8 cellular contexts compared by ENCODE assay signal in genomic region chr14:64338616-64339316, GRCh38. TPM values are rescaled to one million over a fixed set of nuclear protein-coding genes. Genes with fewer than 3 reads are reported as not detected.
DNase-seq lines count a peak whose midpoint lies in the region; ATAC-seq, FAIRE-seq and TF ChIP-seq lines count a peak whose summit lies in the region.

No MANE protein-coding gene starts in this region.

- CTCF ChIA-PET in H1 (lab: Charles Lee; ENCODE audit: partially characterized antibody), result interaction anchor here (0.6 to 9.4 kb wide), 9 partner anchors 34 to 356 kb away, joined by 3 to 56 read pairs (median 3); no protein-coding TSS in a partner anchor

- POLR2A ChIA-PET in H1 (lab: Charles Lee; ENCODE audit: partially characterized antibody), result interaction anchor here (0.8 to 5.7 kb wide), 14 partner anchors 9 to 365 kb away, joined by 3 to 30 read pairs (median 5); partner anchors contain the start of genes HSPA2, MTHFD1, PLEKHG3 and ZBTB1

- H3K79me1 ChIP-seq in H1 (ENCODE audit: low read depth, low read length) (no peaks in the 10 kb centered on the region), mesenchymal stem cell (replicated peaks; ENCODE audit: low read length, poor library complexity, severe bottlenecking) (peaks cover 6% of the 10 kb centered on the region)

- peak overlapping the region; percentile 74 to 93 (median 81) for H3K4me3 ChIP-seq in H1 (ENCODE audit: extremely low read depth in 1 of 4, insufficient read depth in 2 of 4, low read depth in 3 of 4, low read length in 4 of 4)
- H3K4me3 ChIP-seq in mesenchymal stem cell (ENCODE audit: insufficient read depth in 1 of 2, low read depth in 1 of 2, low read length in 2 of 2), result peak overlapping the region; percentile 75 to 91

- TF ChIP-seq EP300 in H1 (IDR thresholded peaks at IDR 0.05; ENCODE audit: borderline replicate concordance in 1 of 2, low read depth in 2 of 2, low read length in 2 of 2), result no peak

- H3K4me1 ChIP-seq in H1 (replicated peaks in 1 of 4; ENCODE audit: control insufficient read depth in 3 of 4, insufficient read depth in 4 of 4, low read length in 3 of 4) (peaks cover 6 to 14% (median 9%) of the 10 kb centered on the region in 4 experiments; a peak in 6 of 7 replicates), mesenchymal stem cell (ENCODE audit: control insufficient read depth, insufficient read depth, low read depth, low read length) (no peaks in the 10 kb centered on the region)

- 2% methylated on average over 22 of the region's 49 CpGs; no CpG with 5 or more reads in 1 of the 2 experiments for WGBS in H1 (ENCODE audit: extremely low coverage in 1 of 2, insufficient coverage in 1 of 2, insufficient read length in 1 of 2, insufficient replicate concordance in 2 of 2, low coverage in 1 of 2, low lambda C conversion rate in 2 of 2, missing lambda C conversion rate in 1 of 2), 2 experiments
- WGBS in mesenchymal stem cell, result 1% methylated on average over 38 of the region's 49 CpGs

- no peak for TF ChIP-seq RAD21 in H1 (IDR thresholded peaks at IDR 0.05 in 1 of 2, conservative IDR thresholded peaks at IDR 0.05 in 1 of 2; ENCODE audit: low read depth in 2 of 2, low read length in 2 of 2)

- H3K9ac ChIP-seq in H1 (replicated peaks in 1 of 4; ENCODE audit: extremely low read depth in 1 of 4, low read depth in 3 of 4, low read length in 3 of 4) (peak overlapping the region; percentile 76 to 88 (median 85)), mesenchymal stem cell (ENCODE audit: low read length) (peak overlapping the region; percentile 81)

- H2BK12ac ChIP-seq in H1 (ENCODE audit: low read depth, low read length) (peak overlapping the region; percentile 52; the same call in 1 of the 2 replicates), mesenchymal stem cell (ENCODE audit: low read length in 2 of 2) (no peak overlapping the region)

- H3K4ac ChIP-seq in H1 (replicated peaks; ENCODE audit: insufficient read length, low read depth, low read length), result peak overlapping the region; percentile 98
- peak overlapping the region in 1 of 2 experiments; percentile 26 for H3K4ac ChIP-seq in mesenchymal stem cell (ENCODE audit: low read depth in 1 of 2, low read length in 2 of 2)

- peaks cover 14% of the 10 kb centered on the region for H3K23me2 ChIP-seq in H1 (ENCODE audit: low read depth, low read length)

- peak; percentile 44 to 85 for TF ChIP-seq POLR2A in H1 (IDR thresholded peaks at IDR 0.05; ENCODE audit: control extremely low read depth in 1 of 2, low read depth in 2 of 2, low read length in 2 of 2)

- DNase-seq in COR-L47 (lab: John Stamatoyannopoulos, UW) (peak; percentile 99), HT1080 (ENCODE audit: low read depth) (peak; percentile 99), NOMO-1 (lab: John Stamatoyannopoulos, UW; ENCODE audit: unreplicated experiment in 2 of 2) (peak; percentile 96 to 99), H1 (ENCODE audit: low read depth in 1 of 2, low spot score in 2 of 2) (peak; percentile 92 to 96), mesenchymal stem cell (peak; percentile 98)
- peak; percentile 64 to 82 (median 67) for DNase-seq in activated CD8-positive, alpha-beta memory T cell treated with anti-CD3 and anti-CD28 coated beads for 48 hours (ENCODE audit: low read depth in 2 of 3, low spot score in 2 of 3)
- DNase-seq in stimulated activated CD8-positive, alpha-beta memory T cell treated with anti-CD3 and anti-CD28 coated beads, Interleukin-12 subunit alpha, Interleukin-12 subunit beta, amount 100 ng/mL, for 24 hours (ENCODE audit: extremely low read depth), result peak; percentile 84

- H2BK5ac ChIP-seq in H1 (ENCODE audit: low read depth, low read length) (peak overlapping the region; percentile 95), mesenchymal stem cell (ENCODE audit: low read depth, low read length, poor library complexity, severe bottlenecking) (no peak overlapping the region)

- no peak overlapping the region for H3K14ac ChIP-seq in H1 (ENCODE audit: insufficient read length)
- no peak overlapping the region for H3K14ac ChIP-seq in mesenchymal stem cell (ENCODE audit: low read length in 2 of 2)

- H2AFZ ChIP-seq in H1 (ENCODE audit: low read length) (peak overlapping the region; percentile 88), mesenchymal stem cell (ENCODE audit: low read depth, low read length) (peak overlapping the region; percentile 32)

- H3K9me3 ChIP-seq in H1 (ENCODE audit: insufficient read depth in 2 of 2, low read depth in 1 of 2, low read length in 1 of 2), result no peaks in the 10 kb centered on the region
- peaks cover 11% of the 10 kb centered on the region for H3K9me3 ChIP-seq in mesenchymal stem cell (ENCODE audit: control insufficient read depth, low read length)

- H4K5ac ChIP-seq in H1 (ENCODE audit: insufficient read length, low read depth, low read length), result peak overlapping the region; percentile 84

- H3K36me3 ChIP-seq in H1 (ENCODE audit: control insufficient read depth in 2 of 4, insufficient read depth in 4 of 4, low read length in 3 of 4) (no peaks in the 10 kb centered on the region), mesenchymal stem cell (ENCODE audit: control insufficient read depth in 1 of 2, insufficient read depth in 2 of 2, low read depth in 1 of 2, low read length in 2 of 2) (no peaks in the 10 kb centered on the region)

- FAIRE-seq in H1 (lab: Jason Lieb, UNC), result no peak

- H4K20me1 ChIP-seq in H1 (replicated peaks in 1 of 2; ENCODE audit: control insufficient read depth in 1 of 2, insufficient read depth in 2 of 2, low read length in 2 of 2), result no peaks in the 10 kb centered on the region

- H3K4me2 ChIP-seq in H1 (ENCODE audit: insufficient read depth in 1 of 2, low read depth in 2 of 2, low read length in 2 of 2) (peak overlapping the region; percentile 81 to 93), mesenchymal stem cell (ENCODE audit: low read length, poor library complexity, severe bottlenecking) (peak overlapping the region; percentile 47)

- H3K18ac ChIP-seq in H1 (ENCODE audit: extremely low read depth, low read length) (peak overlapping the region; percentile 98), mesenchymal stem cell (ENCODE audit: low read depth in 1 of 2, low read length in 2 of 2) (peak overlapping the region in 1 of 2 experiments; percentile 63)

- H3K56ac ChIP-seq in H1 (replicated peaks; ENCODE audit: insufficient read length, low read depth, low read length), result peak overlapping the region; percentile 91

- H3K23ac ChIP-seq in H1 (ENCODE audit: insufficient read length) (no peak overlapping the region), mesenchymal stem cell (ENCODE audit: low read length in 2 of 2) (no peak overlapping the region)

- no peak for TF ChIP-seq CTCF in H1 (IDR thresholded peaks at IDR 0.05; ENCODE audit: control extremely low read depth in 1 of 3, insufficient read depth in 1 of 3, low read depth in 1 of 3, low read length in 3 of 3)

- H2BK15ac ChIP-seq in H1 (ENCODE audit: low read length), result no peak overlapping the region; the same call in 1 of the 2 replicates
- peak overlapping the region; percentile 74 for H2BK15ac ChIP-seq in mesenchymal stem cell (ENCODE audit: low read depth, poor library complexity, severe bottlenecking)

- peak overlapping the region; percentile 62 for H2BK120ac ChIP-seq in H1 (replicated peaks; ENCODE audit: low read depth, low read length)
- H2BK120ac ChIP-seq in mesenchymal stem cell (ENCODE audit: low read depth, low read length), result peak overlapping the region; percentile 27

- H4K8ac ChIP-seq in H1 (ENCODE audit: extremely low read depth, insufficient read depth, low read length), result peak overlapping the region; percentile 95; the same call in 1 of the 2 replicates
- peak overlapping the region; percentile 88 for H4K8ac ChIP-seq in mesenchymal stem cell (ENCODE audit: low read length)

- H3K27me3 ChIP-seq in H1 (replicated peaks in 1 of 4; ENCODE audit: control insufficient read depth in 3 of 4, extremely low read depth in 1 of 4, insufficient read depth in 3 of 4, low read length in 3 of 4) (no peaks in the 10 kb centered on the region), mesenchymal stem cell (ENCODE audit: control insufficient read depth in 1 of 2, insufficient read depth in 1 of 2, low read length in 2 of 2) (no peaks in the 10 kb centered on the region)

- 0 out of 2 replicates have a peak overlapping the region, but pooled peaks have one; percentile 72 for H2BK20ac ChIP-seq in H1 (ENCODE audit: low read length)

- H3K27ac ChIP-seq in H1 (ENCODE audit: low read depth, low read length) (peak overlapping the region; percentile 88), mesenchymal stem cell (ENCODE audit: low read length, poor library complexity, severe bottlenecking) (peak overlapping the region; percentile 73)

- peak overlapping the region; percentile 99 for H4K91ac ChIP-seq in H1 (replicated peaks; ENCODE audit: insufficient read length, low read length)
- H4K91ac ChIP-seq in mesenchymal stem cell (ENCODE audit: low read length), result no peak overlapping the region

- ATAC-seq in GM21367 (IDR thresholded peaks at IDR 0.05; ENCODE audit: unreplicated experiment), result peak; percentile 88

- H3K79me2 ChIP-seq in H1 (ENCODE audit: control insufficient read depth in 1 of 2, insufficient read depth in 2 of 2, low read length in 2 of 2), result peaks cover 0 to 8% of the 10 kb centered on the region in 2 experiments; a peak in 2 of 4 replicates

- H2AK5ac ChIP-seq in H1 (ENCODE audit: low read depth, low read length), result no peak overlapping the region
- H2AK5ac ChIP-seq in mesenchymal stem cell (ENCODE audit: low read length, severe bottlenecking), result no peak overlapping the region

RNA-seq across cellular contexts. Expression of gene ESR2, which starts 44.6 kb away (rescaled TPM):
- 0.10 TPM in 1 of 2 replicates, not detected in the other for total RNA-seq in HT1080 (2014; rRNA removed; shearing (Covaris generic))
- polyA plus RNA-seq in HT1080 (2015; cell fraction: cytosol; rRNA removed), result 0.03 TPM in 2 replicates
- 0.08 TPM in 1 of 2 replicates, not detected in the other for polyA plus RNA-seq in HT1080 (2015; cell fraction: nucleus; rRNA removed)
- 0.19 and 0.52 TPM in 2 replicates for total RNA-seq in H1 (2021; fragmentation: NEBNext Ultra II Directional; extraction: Animal tissue kit (Norgen Biotek cat#: 25700))
- polyA plus RNA-seq in H1 (2011; rRNA removed), result 0.22 and 0.23 TPM in 2 replicates
- polyA plus RNA-seq in H1 (2011; cell fraction: cytosol; rRNA removed), result 0.28 TPM
- 0.73 TPM for polyA plus RNA-seq in H1 (2011; cell fraction: nucleus; rRNA removed)
- polyA plus RNA-seq in H1 (2012, experiment 1 of 2), result 0.29 to 0.70 TPM (median 0.44 TPM) in 4 replicates
- 0.05 TPM for polyA plus RNA-seq in H1 (2012, experiment 2 of 2)
- polyA plus RNA-seq in H1 (2013, experiment 1 of 2), result 0.10 TPM
- 0.13 TPM for polyA plus RNA-seq in H1 (2013, experiment 2 of 2)
- polyA minus RNA-seq in H1 (2011; rRNA and poly(A)+ RNA removed), result 0.91 and 1.0 TPM in 2 replicates
- polyA minus RNA-seq in H1 (2011; cell fraction: cytosol; rRNA and poly(A)+ RNA removed), result not detected
- polyA minus RNA-seq in H1 (2011; cell fraction: nucleus; rRNA and poly(A)+ RNA removed), result 2.9 TPM
- 0.10 TPM for polyA plus RNA-seq in mesenchymal stem cell (2013, experiment 1 of 2)
- 0.22 TPM for polyA plus RNA-seq in mesenchymal stem cell (2013, experiment 2 of 2)

RNA-seq across cellular contexts. Expression of gene MTHFD1, which starts 49.4 kb away (rescaled TPM):
- 61.7 and 74.4 TPM in 2 replicates for total RNA-seq in HT1080 (2014; rRNA removed; shearing (Covaris generic))
- 66.6 and 70.3 TPM in 2 replicates for polyA plus RNA-seq in HT1080 (2015; cell fraction: cytosol; rRNA removed)
- 142 and 147 TPM in 2 replicates for polyA plus RNA-seq in HT1080 (2015; cell fraction: nucleus; rRNA removed)
- total RNA-seq in H1 (2021; fragmentation: NEBNext Ultra II Directional; extraction: Animal tissue kit (Norgen Biotek cat#: 25700)), result 302 and 332 TPM in 2 replicates
- 79.1 and 79.7 TPM in 2 replicates for polyA plus RNA-seq in H1 (2011; rRNA removed)
- polyA plus RNA-seq in H1 (2011; cell fraction: cytosol; rRNA removed), result 102 TPM
- 171 TPM for polyA plus RNA-seq in H1 (2011; cell fraction: nucleus; rRNA removed)
- polyA plus RNA-seq in H1 (2012, experiment 1 of 2), result 249 to 322 TPM (median 270 TPM) in 4 replicates
- 36.5 TPM for polyA plus RNA-seq in H1 (2012, experiment 2 of 2)
- polyA plus RNA-seq in H1 (2013, experiment 1 of 2), result 246 TPM
- polyA plus RNA-seq in H1 (2013, experiment 2 of 2), result 235 TPM
- 186 and 204 TPM in 2 replicates for polyA minus RNA-seq in H1 (2011; rRNA and poly(A)+ RNA removed)
- 193 TPM for polyA minus RNA-seq in H1 (2011; cell fraction: cytosol; rRNA and poly(A)+ RNA removed)
- 174 TPM for polyA minus RNA-seq in H1 (2011; cell fraction: nucleus; rRNA and poly(A)+ RNA removed)
- 44.1 TPM for polyA plus RNA-seq in mesenchymal stem cell (2013, experiment 1 of 2)
- 40.3 TPM for polyA plus RNA-seq in mesenchymal stem cell (2013, experiment 2 of 2)

Comparison
In these comparisons a context has a peak if more than half of its experiments do, and no peak if none do; other contexts are left out.
1. Peak in every context shown above with its lines: DNase-seq, ATAC-seq, H3K4me3 ChIP-seq and H3K27ac ChIP-seq.